Comparison of ENCODE assay signal across 11 cellular contexts in genomic region chr20:44522841-44523240, GRCh38. TPM values are rescaled to one million over a fixed set of nuclear protein-coding genes. Genes with fewer than 3 reads are reported as not detected.
A peak's percentile ranks its signal among the peaks of the same experiment; 100 is the strongest.
DNase-seq lines count a peak whose midpoint lies in the region; ATAC-seq, FAIRE-seq and TF ChIP-seq lines count a peak whose summit lies in the region.
"Had no signal": no experiment of that assay in that cellular context is flagged by ENCODE, and none has a peak within 500 bp of the region (broad histone marks: within the 10 kb centered on the region; RNA-seq: fewer than 3 reads in every experiment).

No MANE protein-coding gene starts in this region.

- no peaks in the 10 kb centered on the region for H3K27me3 Mint-ChIP-seq in astrocyte (ENCODE audit: low read depth, unreplicated experiment)
- no peaks in the 10 kb centered on the region for H3K27me3 Mint-ChIP-seq in naive thymus-derived CD8-positive, alpha-beta T cell

- H2AFZ ChIP-seq in HCT116 (ENCODE audit: low read depth, low read length, poor library complexity, severe bottlenecking) (peak overlapping the region; percentile 91), astrocyte (ENCODE audit: low read depth, low read length) (no peak overlapping the region)

- peaks cover 12% of the 10 kb centered on the region for H3K4me1 Mint-ChIP-seq in astrocyte (ENCODE audit: low read depth, unreplicated experiment)
- peaks cover 21 to 54% (median 48%) of the 10 kb centered on the region in 4 donors for H3K4me1 Mint-ChIP-seq in naive thymus-derived CD8-positive, alpha-beta T cell

- TF ChIP-seq EP300 in A549 (IDR thresholded peaks at IDR 0.05), result no peak

- FAIRE-seq in A549 (lab: Jason Lieb, UNC), result no peak
- no peak for FAIRE-seq in astrocyte (lab: Jason Lieb, UNC)

- H3K27ac Mint-ChIP-seq in astrocyte (ENCODE audit: unreplicated experiment), result no peak overlapping the region
- peak overlapping the region; percentile 86 to 99 (median 96) for H3K27ac Mint-ChIP-seq in naive thymus-derived CD8-positive, alpha-beta T cell

- H3K36me3 Mint-ChIP-seq in astrocyte (ENCODE audit: low read depth, unreplicated experiment), result no peaks in the 10 kb centered on the region
- H3K36me3 Mint-ChIP-seq in naive thymus-derived CD8-positive, alpha-beta T cell, result peaks cover 0 to 14% (median 7%) of the 10 kb centered on the region in 3 donors

- BruUV-seq in HCT116 (replicated peaks; lab: Mats Ljungman, UMichigan), result no TSS peak

- ATAC-seq in A549, result no peak
- no peak for ATAC-seq in HCT116
- no peak for ATAC-seq in naive thymus-derived CD8-positive, alpha-beta T cell
- ATAC-seq in GM18870 (IDR thresholded peaks at IDR 0.05; ENCODE audit: unreplicated experiment), result no peak

- TF ChIP-seq RAD21 in A549 (conservative IDR thresholded peaks at IDR 0.05 in 1 of 2, IDR thresholded peaks at IDR 0.05 in 1 of 2), result no peak
- TF ChIP-seq RAD21 in HCT116 (IDR thresholded peaks at IDR 0.05; ENCODE audit: low read depth), result no peak

- peaks cover 21% of the 10 kb centered on the region for H3K4me1 ChIP-seq in A549
- H3K4me1 ChIP-seq in HCT116 (ENCODE audit: control insufficient read depth in 1 of 2, insufficient read depth in 2 of 2, low read length in 2 of 2), result peaks cover 7 to 29% of the 10 kb centered on the region in 2 experiments
- peaks cover 16% of the 10 kb centered on the region for H3K4me1 ChIP-seq in astrocyte (ENCODE audit: insufficient read depth, low read length)

- no peaks in the 10 kb centered on the region for H3K9me3 Mint-ChIP-seq in astrocyte (ENCODE audit: unreplicated experiment)
- H3K9me3 Mint-ChIP-seq in naive thymus-derived CD8-positive, alpha-beta T cell, result no peaks in the 10 kb centered on the region

- H3K27me3 ChIP-seq in HCT116 (ENCODE audit: insufficient read depth, low read length), result no peaks in the 10 kb centered on the region
- no peaks in the 10 kb centered on the region for H3K27me3 ChIP-seq in astrocyte (ENCODE audit: insufficient read depth, low read length)

- H3K27ac ChIP-seq in A549, result no peak overlapping the region; a peak in 2 of 6 replicates
- H3K27ac ChIP-seq in HCT116 (ENCODE audit: low read depth, low read length), result no peak overlapping the region
- H3K27ac ChIP-seq in astrocyte (ENCODE audit: low read depth, low read length), result peak overlapping the region; percentile 99

- intact Hi-C loops in HCT116 (cut with micrococcal nuclease), result no loop called here

- CTCF ChIA-PET in A549 (lab: Yijun Ruan, JAX) (interaction anchor here (0.7 to 3.3 kb wide), 9 partner anchors 11 to 306 kb away, joined by 3 to 19 read pairs (median 5); no protein-coding TSS in a partner anchor), HCT116 (lab: Charles Lee) (interaction anchor here (1.0 kb wide), 1 partner anchor 306 kb away, joined by 3 read pairs; no protein-coding TSS in a partner anchor)

- no peaks in the 10 kb centered on the region for H3K9me2 ChIP-seq in HCT116 (ENCODE audit: insufficient read depth)

- POLR2A ChIA-PET in A549 (lab: Yijun Ruan, JAX), result interaction anchor here (1.4 to 2.4 kb wide), 4 partner anchors 8 to 47 kb away, joined by 3 to 10 read pairs (median 6); partner anchors contain the start of gene TTPAL
- POLR2A ChIA-PET in HCT116 (lab: Charles Lee), result no interaction called here
- POLR2A ChIA-PET in naive thymus-derived CD8-positive, alpha-beta T cell (lab: Charles Lee), result interaction anchor here (0.9 to 2.4 kb wide), 4 partner anchors 47 to 124 kb away, joined by 5 to 19 read pairs (median 11); partner anchors contain the start of gene TTPAL

- H3K4me3 ChIP-seq in A549 (no peak overlapping the region), HCT116 (replicated peaks in 1 of 2; ENCODE audit: low read depth in 1 of 2, low read length in 2 of 2) (no peak overlapping the region), astrocyte (ENCODE audit: insufficient read depth, low read depth, low read length) (no peak overlapping the region)

- TF ChIP-seq CTCF in A549 (IDR thresholded peaks at IDR 0.05) (no peak), HCT116 (IDR thresholded peaks at IDR 0.05 in 2 of 3, conservative IDR thresholded peaks at IDR 0.05 in 1 of 3; ENCODE audit: borderline replicate concordance in 1 of 3, insufficient read depth in 1 of 3, low read depth in 2 of 3, low read length in 2 of 3) (no peak), astrocyte (IDR thresholded peaks at IDR 0.05; ENCODE audit: insufficient read depth, low read depth, low read length) (no peak)

- H3K9ac ChIP-seq in HCT116 (ENCODE audit: low read length) (peak overlapping the region; percentile 82; the same call in 1 of the 2 replicates), astrocyte (ENCODE audit: low read length) (no peak overlapping the region)

- RAD21 ChIA-PET in HCT116 (lab: Charles Lee; ENCODE audit: low non-redundant PET in 1 of 2, low total read pairs in 2 of 2, uncharacterized antibody in 2 of 2, unreplicated experiment in 2 of 2), result no interaction called here

- H3K9me3 ChIP-seq in A549, result no peaks in the 10 kb centered on the region
- H3K9me3 ChIP-seq in HCT116 (ENCODE audit: control insufficient read depth in 1 of 2, insufficient read depth in 1 of 2, low read depth in 1 of 2, low read length in 2 of 2), result no peaks in the 10 kb centered on the region
- H3K9me3 ChIP-seq in astrocyte (ENCODE audit: insufficient read depth, low read depth, low read length), result no peaks in the 10 kb centered on the region

- H3K79me2 ChIP-seq in HCT116 (ENCODE audit: insufficient read depth, low read length) (peaks cover 38% of the 10 kb centered on the region), astrocyte (ENCODE audit: insufficient read depth, low read length) (peaks cover 40% of the 10 kb centered on the region)

- TF ChIP-seq POLR2A in A549 (IDR thresholded peaks at IDR 0.05; ENCODE audit: low read length) (no peak), HCT116 (IDR thresholded peaks at IDR 0.05; ENCODE audit: borderline replicate concordance, extremely low read depth, insufficient read depth, insufficient read length) (no peak)

- peak overlapping the region; percentile 58 for H3K4me3 Mint-ChIP-seq in astrocyte (ENCODE audit: unreplicated experiment)
- H3K4me3 Mint-ChIP-seq in naive thymus-derived CD8-positive, alpha-beta T cell, result peak overlapping the region in 9 of 10 donors; percentile 40 to 91 (median 89)

- H3K4me2 ChIP-seq in A549 (peak overlapping the region; percentile 97), HCT116 (ENCODE audit: low read length) (peak overlapping the region; percentile 86), astrocyte (ENCODE audit: low read length) (no peak overlapping the region)

- WGBS in A549 (ENCODE audit: missing lambda C conversion rate), result 90% methylated on average over 1 of the region's 1 CpG

- DNase-seq in A549 (ENCODE audit: low read depth in 1 of 2, low spot score in 1 of 2) (no peak), HCT116 (ENCODE audit: low read depth, low spot score) (no peak), astrocyte (ENCODE audit: low read depth) (no peak), NCI-H1417 treated with DMSO at 0.1 percent for 48 hours (lab: John Stamatoyannopoulos, UW) (no peak), SW480 (ENCODE audit: low spot score) (no peak), NCI-H128 (lab: John Stamatoyannopoulos, UW; ENCODE audit: unreplicated experiment) (no peak)
- no peak for DNase-seq in naive thymus-derived CD8-positive, alpha-beta T cell
- DNase-seq: activated effector memory CD4-positive, alpha-beta T cell treated with Interleukin-2 at 50 U/mL for 16 hours; NCI-H1436 treated with DMSO at 0.1 percent for 48 hours; stimulated activated CD4-positive, alpha-beta T cell treated with anti-CD3 and anti-CD28 coated beads, Interleukin-1b, Interleukin-23, amount 100 ng/mL, for 48 hours had no signal

- H3K36me3 ChIP-seq in HCT116 (ENCODE audit: control insufficient read depth in 1 of 2, insufficient read depth in 2 of 2, low read length in 2 of 2) (no peaks in the 10 kb centered on the region), astrocyte (ENCODE audit: insufficient read depth, low read length) (no peaks in the 10 kb centered on the region)

- no peaks in the 10 kb centered on the region for H4K20me1 ChIP-seq in HCT116 (ENCODE audit: insufficient read depth)
- peaks cover 28% of the 10 kb centered on the region for H4K20me1 ChIP-seq in astrocyte (ENCODE audit: insufficient read depth, low read length)

TF ChIP-seq in A549, 52 proteins besides CTCF, POLR2A, EP300 and RAD21 (continues in another document):
- TF ChIP-seq POLR2AphosphoS2 (conservative IDR thresholded peaks at IDR 0.05; ENCODE audit: low read length), result no peak

RNA-seq across cellular contexts. Expression of gene SERINC3, which starts 1.0 kb away (rescaled TPM):
- 159 and 173 TPM in 2 replicates for polyA plus RNA-seq in A549 (2011; rRNA removed)
- 64.4 and 79.5 TPM in 2 replicates for polyA plus RNA-seq in A549 (2012; cell fraction: cytosol; rRNA removed)
- polyA plus RNA-seq in A549 (2012; cell fraction: nucleus; rRNA removed), result 63.6 and 65.8 TPM in 2 replicates
- 57.4 to 65.0 TPM (median 62.9 TPM) in 3 replicates for polyA plus RNA-seq in A549 (2017; fragmentation: RNase III; extraction: RNeasy Plus Mini Kit Qiagen cat#74134 plus additional on column Dnase treatment)
- 246 and 308 TPM in 2 replicates for polyA minus RNA-seq in A549 (2011; rRNA and poly(A)+ RNA removed)
- total RNA-seq in HCT116 (2021; ENCODE audit: unreplicated experiment), result 56.8 TPM
- polyA plus RNA-seq in HCT116 (2012), result 60.9 and 67.4 TPM in 2 replicates
- 94.3 and 107 TPM in 2 replicates for total RNA-seq in astrocyte
- 10 to 100 TPM; 82.0 to 94.6 TPM for total RNA-seq in naive thymus-derived CD8-positive, alpha-beta T cell
- polyA plus RNA-seq in naive thymus-derived CD8-positive, alpha-beta T cell, result 100 to 1,000 TPM; 163 to 207 (median 173) TPM

RNA-seq across cellular contexts. Expression of gene TTPAL, which starts 47.2 kb away (rescaled TPM):
- polyA plus RNA-seq in A549 (2011; rRNA removed) (9.2 and 11.0 TPM in 2 replicates), A549 (2017; fragmentation: RNase III; extraction: RNeasy Plus Mini Kit Qiagen cat#74134 plus additional on column Dnase treatment) (9.1 to 9.3 TPM (median 9.3 TPM) in 3 replicates)
- polyA plus RNA-seq in A549 (2012; cell fraction: cytosol; rRNA removed), result 4.6 and 6.0 TPM in 2 replicates
- 8.5 and 9.9 TPM in 2 replicates for polyA plus RNA-seq in A549 (2012; cell fraction: nucleus; rRNA removed)
- 18.8 and 20.5 TPM in 2 replicates for polyA minus RNA-seq in A549 (2011; rRNA and poly(A)+ RNA removed)
- total RNA-seq in HCT116 (2021; ENCODE audit: unreplicated experiment) (20.4 TPM), astrocyte (23.3 and 25.2 TPM in 2 replicates)
- polyA plus RNA-seq in HCT116 (2012), result 6.0 and 6.2 TPM in 2 replicates
- total RNA-seq in naive thymus-derived CD8-positive, alpha-beta T cell, result 10 to 100 TPM; 17.4 to 19.3 TPM
- polyA plus RNA-seq in naive thymus-derived CD8-positive, alpha-beta T cell, result 10 to 100 TPM; 10.5 to 15.3 (median 15.3) TPM

RNA-seq across cellular contexts. Expression of gene PKIG, which starts 59.5 kb away (rescaled TPM):
- polyA plus RNA-seq in A549 (2011; rRNA removed) (27.0 and 31.1 TPM in 2 replicates), A549 (2017; fragmentation: RNase III; extraction: RNeasy Plus Mini Kit Qiagen cat#74134 plus additional on column Dnase treatment) (22.6 to 24.1 TPM (median 24.0 TPM) in 3 replicates)
- 34.3 and 35.9 TPM in 2 replicates for polyA plus RNA-seq in A549 (2012; cell fraction: cytosol; rRNA removed)
- 16.3 and 17.5 TPM in 2 replicates for polyA plus RNA-seq in A549 (2012; cell fraction: nucleus; rRNA removed)
- 17.5 and 21.1 TPM in 2 replicates for polyA minus RNA-seq in A549 (2011; rRNA and poly(A)+ RNA removed)
- total RNA-seq in HCT116 (2021; ENCODE audit: unreplicated experiment) (20.1 TPM), astrocyte (27.8 and 30.1 TPM in 2 replicates)
- 16.8 and 18.8 TPM in 2 replicates for polyA plus RNA-seq in HCT116 (2012)
- total RNA-seq in naive thymus-derived CD8-positive, alpha-beta T cell, result 1 to 10 TPM; 8.2 to 9.0 TPM
- 1 to 10 TPM; 6.1 to 8.1 (median 6.4) TPM for polyA plus RNA-seq in naive thymus-derived CD8-positive, alpha-beta T cell
